In the genomic region with DNA sequence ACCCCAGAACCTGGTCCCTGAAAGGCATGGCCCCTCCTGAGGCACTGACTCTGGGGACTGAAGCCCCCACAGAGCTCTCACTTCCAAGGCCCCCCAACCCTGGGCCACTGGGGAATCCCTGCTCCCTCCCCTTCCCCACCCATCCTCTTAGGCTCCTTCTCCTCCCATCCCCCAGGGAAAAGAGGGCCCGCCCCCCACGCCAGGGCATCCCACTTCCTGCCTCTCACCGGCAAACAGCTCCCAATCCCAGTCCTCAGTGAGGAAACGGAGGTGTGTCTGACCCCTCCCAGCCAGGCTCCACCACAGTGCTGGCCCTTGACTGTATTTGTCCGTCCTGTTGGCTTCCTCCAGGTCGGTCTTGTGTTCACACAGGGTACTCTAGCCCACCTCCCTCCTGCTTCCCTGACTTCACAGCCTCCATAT, we compare ENCODE assay signal across 8 cellular contexts. TPM values are rescaled to one million over a fixed set of nuclear protein-coding genes. Genes with fewer than 3 reads are reported as not detected.
DNase-seq lines count a peak whose midpoint lies in the region; ATAC-seq, FAIRE-seq and TF ChIP-seq lines count a peak whose summit lies in the region.

No MANE protein-coding gene starts in this region.

- H3K27ac ChIP-seq in muscle layer of duodenum (ENCODE audit: low read length), result peak overlapping the region; percentile 72

- peak; percentile 85 for DNase-seq in Daoy (ENCODE audit: low read depth)
- peak; percentile 83 for DNase-seq in NCI-H2196 (lab: John Stamatoyannopoulos, UW; ENCODE audit: unreplicated experiment)
- DNase-seq in GM12891 (ENCODE audit: insufficient read length, low spot score), result no peak
- no peak for DNase-seq in NK-92 treated with Interleukin-12 subunit alpha and Interleukin-12 subunit beta, amount 100 ng/mL, for 24 hours (lab: John Stamatoyannopoulos, UW)

- no peaks in the 10 kb centered on the region for H3K9me3 ChIP-seq in muscle layer of duodenum (ENCODE audit: control insufficient read depth in 1 of 2, low read length in 2 of 2)

- peaks cover 5% of the 10 kb centered on the region for H3K27me3 Mint-ChIP-seq in dendritic cell treated with granulocyte-macrophage colony-stimulating factor and Interleukin-4, amounts not matched to agents 40 ng/mL and 50 ng/mL, for 4 days

- TF ChIP-seq POLR2A in GM12891 (IDR thresholded peaks at IDR 0.05; ENCODE audit: low read depth, low read length), result no peak

- no peak overlapping the region for H3K4me3 Mint-ChIP-seq in dendritic cell treated with granulocyte-macrophage colony-stimulating factor and Interleukin-4, amounts not matched to agents 40 ng/mL and 50 ng/mL, for 4 days

- no peak for FAIRE-seq in GM12891 (lab: Jason Lieb, UNC)

- no peaks in the 10 kb centered on the region for H3K27me3 ChIP-seq in muscle layer of duodenum (ENCODE audit: low read depth, low read length)

- H3K4me1 Mint-ChIP-seq in dendritic cell treated with granulocyte-macrophage colony-stimulating factor and Interleukin-4, amounts not matched to agents 40 ng/mL and 50 ng/mL, for 4 days (ENCODE audit: low read depth), result peaks cover 69% of the 10 kb centered on the region

- no peak overlapping the region for H3K4me3 ChIP-seq in muscle layer of duodenum (ENCODE audit: low read depth in 1 of 2, low read length in 2 of 2)

- no peaks in the 10 kb centered on the region for H3K36me3 Mint-ChIP-seq in dendritic cell treated with granulocyte-macrophage colony-stimulating factor and Interleukin-4, amounts not matched to agents 40 ng/mL and 50 ng/mL, for 4 days (ENCODE audit: low read depth)

- no peaks in the 10 kb centered on the region for H3K9me3 Mint-ChIP-seq in dendritic cell treated with granulocyte-macrophage colony-stimulating factor and Interleukin-4, amounts not matched to agents 40 ng/mL and 50 ng/mL, for 4 days

- intact Hi-C loops in dendritic cell treated with granulocyte-macrophage colony-stimulating factor and Interleukin-4, amounts not matched to agents 40 ng/mL and 50 ng/mL, for 4 days (cut with micrococcal nuclease), result no loop called here

- H3K27ac Mint-ChIP-seq in dendritic cell treated with granulocyte-macrophage colony-stimulating factor and Interleukin-4, amounts not matched to agents 40 ng/mL and 50 ng/mL, for 4 days, result peak overlapping the region; percentile 51

- ATAC-seq in HG02981 (IDR thresholded peaks at IDR 0.05; ENCODE audit: unreplicated experiment) (no peak), HG03342 (IDR thresholded peaks at IDR 0.05; ENCODE audit: unreplicated experiment) (no peak)

- H3K36me3 ChIP-seq in muscle layer of duodenum (ENCODE audit: control insufficient read depth in 1 of 2, insufficient read depth in 2 of 2, low read length in 2 of 2), result no peaks in the 10 kb centered on the region

- H3K4me1 ChIP-seq in muscle layer of duodenum (ENCODE audit: control insufficient read depth in 1 of 2, insufficient read depth in 2 of 2, low read length in 2 of 2), result peaks cover 13 to 34% of the 10 kb centered on the region in 2 donors

TF ChIP-seq in GM12891, 5 proteins besides CTCF, POLR2A, EP300 and RAD21:
- TF ChIP-seq SPI1 (IDR thresholded peaks at IDR 0.05; ENCODE audit: low read depth, low read length) (no peak), PAX5 (IDR thresholded peaks at IDR 0.05; ENCODE audit: insufficient read depth, low read length, severe bottlenecking) (no peak), POU2F2 (IDR thresholded peaks at IDR 0.05; ENCODE audit: low read depth, low read length) (no peak), TAF1 (IDR thresholded peaks at IDR 0.05; ENCODE audit: low read depth, low read length) (no peak), POLR2AphosphoS5 (IDR thresholded peaks at IDR 0.05; ENCODE audit: low read depth, low read length) (no peak)
TF ChIP-seq in GM12891: peak in this region for 0.

RNA-seq across cellular contexts. Expression of gene PTMA, which starts 35.0 kb away (rescaled TPM):
- total RNA-seq in Daoy (2014; rRNA removed; shearing (Covaris generic)), result 969 and 1,053 TPM in 2 replicates
- polyA plus RNA-seq in GM12891 (2012; ENCODE audit: low read depth, missing spikeins), result 1,598 TPM

Comparison
In these comparisons a context has a peak if more than half of its experiments do, and no peak if none do; other contexts are left out.
1. DNase-seq: peak in Daoy (single experiment) and NCI-H2196 (single experiment); none in GM12891 (single experiment) and NK-92 treated with Interleukin-12 subunit alpha and Interleukin-12 subunit beta, amount 100 ng/mL, for 24 hours (single experiment).